Comparison of ENCODE assay signal across 9 cellular contexts in genomic region chr11:15006139-15006759, GRCh38. TPM values are rescaled to one million over a fixed set of nuclear protein-coding genes. Genes with fewer than 3 reads are reported as not detected.
DNase-seq lines count a peak whose midpoint lies in the region; ATAC-seq and TF ChIP-seq lines count a peak whose summit lies in the region.
"Had no signal": no experiment of that assay in that cellular context is flagged by ENCODE, and none has a peak within 500 bp of the region (broad histone marks: within the 10 kb centered on the region; RNA-seq: fewer than 3 reads in every experiment).

No MANE protein-coding gene starts in this region.

- H3K9me3 ChIP-seq in hepatocyte (ENCODE audit: low read depth) (no peaks in the 10 kb centered on the region), tibial artery (no peaks in the 10 kb centered on the region), right cardiac atrium (ENCODE audit: control insufficient read depth, low read length) (no peaks in the 10 kb centered on the region)

- no peak overlapping the region for H3K27ac ChIP-seq in hepatocyte
- no peak overlapping the region for H3K27ac ChIP-seq in tibial artery
- no peak overlapping the region for H3K27ac ChIP-seq in right cardiac atrium (ENCODE audit: low read length)
- H3K27ac ChIP-seq: BLaER1 treated with 17β-estradiol and CSF1 and Interleukin-3, amounts not matched to agents 10 nM and 100 nM had no signal

- no peaks in the 10 kb centered on the region for H4K20me1 ChIP-seq in hepatocyte (ENCODE audit: insufficient read depth, poor library complexity, severe bottlenecking)
- H4K20me1 ChIP-seq: BLaER1 treated with 17β-estradiol and CSF1 and Interleukin-3, amounts not matched to agents 10 nM and 100 nM had no signal

- peak; percentile 86 for ATAC-seq in GM21576 (IDR thresholded peaks at IDR 0.05; ENCODE audit: unreplicated experiment)
- no peak for ATAC-seq in right cardiac atrium

- no peaks in the 10 kb centered on the region for H3K36me3 ChIP-seq in hepatocyte (replicated peaks; ENCODE audit: insufficient read depth, low read depth)
- no peaks in the 10 kb centered on the region for H3K36me3 ChIP-seq in tibial artery
- H3K36me3 ChIP-seq: BLaER1 treated with 17β-estradiol and CSF1 and Interleukin-3, amounts not matched to agents 10 nM and 100 nM had no signal

- H3K79me2 ChIP-seq in hepatocyte, result no peaks in the 10 kb centered on the region

- H3K9me2 ChIP-seq in hepatocyte (replicated peaks; ENCODE audit: insufficient read depth), result no peaks in the 10 kb centered on the region

- TF ChIP-seq CTCF in hepatocyte (IDR thresholded peaks at IDR 0.05; ENCODE audit: poor library complexity) (peak; percentile 45), tibial artery (IDR thresholded peaks at IDR 0.05) (no peak)

- H3K4me3 ChIP-seq in hepatocyte (no peak overlapping the region), tibial artery (no peak overlapping the region), right cardiac atrium (ENCODE audit: low read length) (no peak overlapping the region)
- H3K4me3 ChIP-seq: BLaER1 treated with 17β-estradiol and CSF1 and Interleukin-3, amounts not matched to agents 10 nM and 100 nM had no signal

- H3K4me1 ChIP-seq in hepatocyte (ENCODE audit: insufficient read depth), result no peaks in the 10 kb centered on the region
- no peaks in the 10 kb centered on the region for H3K4me1 ChIP-seq in tibial artery
- H3K4me1 ChIP-seq in right cardiac atrium (ENCODE audit: control insufficient read depth, insufficient read depth, low read length), result no peaks in the 10 kb centered on the region
- H3K4me1 ChIP-seq: BLaER1 treated with 17β-estradiol and CSF1 and Interleukin-3, amounts not matched to agents 10 nM and 100 nM had no signal

- 45% methylated on average over 5 of the region's 5 CpGs for WGBS in hepatocyte (ENCODE audit: low lambda C conversion rate, missing lambda C conversion rate)
- WGBS in right cardiac atrium, result 45% methylated on average over 5 of the region's 5 CpGs

- H3K27me3 ChIP-seq in hepatocyte (no peaks in the 10 kb centered on the region), tibial artery (no peaks in the 10 kb centered on the region), right cardiac atrium (ENCODE audit: control insufficient read depth, insufficient read depth) (no peaks in the 10 kb centered on the region)
- H3K27me3 ChIP-seq: BLaER1 treated with 17β-estradiol and CSF1 and Interleukin-3, amounts not matched to agents 10 nM and 100 nM had no signal

- no peak overlapping the region for H3K4me2 ChIP-seq in hepatocyte
- H3K4me2 ChIP-seq: BLaER1 treated with 17β-estradiol and CSF1 and Interleukin-3, amounts not matched to agents 10 nM and 100 nM had no signal

- intact Hi-C loops in tibial artery (cut with DNase I; ENCODE audit: low total_unique reads) (no loop called here), right cardiac atrium (cut with DNase I) (no loop called here)

- no peak overlapping the region for H2AFZ ChIP-seq in hepatocyte

- DNase-seq in NCI-H446 treated with DMSO at 0.1 percent for 48 hours (lab: John Stamatoyannopoulos, UW) (peak; percentile 3), NCI-H446 (lab: John Stamatoyannopoulos, UW) (no peak), NCI-H1092 treated with DMSO at 0.1 percent for 48 hours (lab: John Stamatoyannopoulos, UW) (peak; percentile 73), SKM-1 treated with dmso at 0.1 percent for 144 hours (lab: John Stamatoyannopoulos, UW; ENCODE audit: unreplicated experiment) (peak; percentile 61), hepatocyte (ENCODE audit: low spot score) (peak; percentile 45), tibial artery (no peak), right cardiac atrium (no peak)

RNA-seq across cellular contexts. Expression of gene CALCA, which starts 34.1 kb away (rescaled TPM):
- 0.56 TPM in 1 of 2 replicates, not detected in the other for total RNA-seq in hepatocyte
- not detected in 2 replicates for polyA plus RNA-seq in hepatocyte
- not detected for total RNA-seq in right cardiac atrium
- 0.20 TPM for polyA plus RNA-seq in right cardiac atrium

Comparison
In these comparisons a context has a peak if more than half of its experiments do, and no peak if none do; other contexts are left out.
1. DNase-seq: peak in NCI-H446 treated with DMSO at 0.1 percent for 48 hours (single experiment), NCI-H1092 treated with DMSO at 0.1 percent for 48 hours (single experiment), SKM-1 treated with dmso at 0.1 percent for 144 hours (single experiment) and hepatocyte (single experiment); none in NCI-H446 (0 of 2), tibial artery (0 of 2) and right cardiac atrium (0 of 3).